ENCODE assay signal across 8 cellular contexts in genomic region chr16:56424404-56424765, GRCh38. TPM values are rescaled to one million over a fixed set of nuclear protein-coding genes. Genes with fewer than 3 reads are reported as not detected.
DNase-seq lines count a peak whose midpoint lies in the region; ATAC-seq and TF ChIP-seq lines count a peak whose summit lies in the region.

No MANE protein-coding gene starts in this region.

- WGBS in neuronal stem cell (ENCODE audit: extremely low coverage in 2 of 2, insufficient read length in 2 of 2, insufficient replicate concordance in 1 of 2), 2 donors = no CpG with 5 or more reads among the region's 16 CpGs

- H3K4ac ChIP-seq in neuronal stem cell (ENCODE audit: low read length) = no peak overlapping the region

- H2BK120ac ChIP-seq in neuronal stem cell (ENCODE audit: low read depth, low read length) = no peak overlapping the region

- H3K27ac ChIP-seq in SJSA1 = no peak overlapping the region
- peak overlapping the region; percentile 58 for H3K27ac ChIP-seq in fibroblast of lung (ENCODE audit: insufficient read depth, low read length)
- no peak overlapping the region for H3K27ac ChIP-seq in neuronal stem cell (replicated peaks; ENCODE audit: low read length)

- peaks cover 51% of the 10 kb centered on the region for H3K79me2 ChIP-seq in fibroblast of lung (ENCODE audit: control insufficient read depth, insufficient read depth, low read length)

- H3K4me3 ChIP-seq in GM08714 (ENCODE audit: low read length) = peak overlapping the region; percentile 66
- H3K4me3 ChIP-seq in SJSA1 = peak overlapping the region; percentile 99
- H3K4me3 ChIP-seq in fibroblast of lung (replicated peaks in 1 of 4; ENCODE audit: control extremely low read depth in 1 of 4, insufficient read depth in 1 of 4, low read depth in 3 of 4, low read length in 4 of 4) = peak overlapping the region; percentile 78 to 89 (median 80)
- peak overlapping the region; percentile 78 to 99 for H3K4me3 ChIP-seq in neuronal stem cell (ENCODE audit: low read length in 2 of 2)

- DNase-seq in SJSA1 (ENCODE audit: low read depth in 1 of 2, low spot score in 2 of 2) (peak in 1 of 2 experiments; percentile 13), fibroblast of lung (ENCODE audit: low read depth in 2 of 2) (peak; percentile 11 to 17), neuronal stem cell (ENCODE audit: low spot score) (no peak), SIG-M5 (lab: John Stamatoyannopoulos, UW) (no peak), NCI-H1930 (lab: John Stamatoyannopoulos, UW) (no peak), NOMO-1 (lab: John Stamatoyannopoulos, UW; ENCODE audit: unreplicated experiment in 2 of 2) (no peak)

- no peak overlapping the region for H2AK5ac ChIP-seq in neuronal stem cell (ENCODE audit: low read depth, low read length)

- H2BK12ac ChIP-seq in neuronal stem cell (ENCODE audit: low read length) = no peak overlapping the region

- H3K27me3 ChIP-seq in SJSA1 (replicated peaks) (no peaks in the 10 kb centered on the region), fibroblast of lung (ENCODE audit: control insufficient read depth, insufficient read depth, low read length) (no peaks in the 10 kb centered on the region), neuronal stem cell (ENCODE audit: control insufficient read depth in 3 of 3, insufficient read depth in 3 of 3, low read depth in 1 of 3, low read length in 3 of 3) (peaks cover 0 to 2% (median 0%) of the 10 kb centered on the region in 3 experiments)

- H3K14ac ChIP-seq in neuronal stem cell (ENCODE audit: low read length) = no peak overlapping the region

- no peak overlapping the region for H3K23ac ChIP-seq in neuronal stem cell (ENCODE audit: low read depth, low read length, poor library complexity)

- no peak for TF ChIP-seq CTCF in fibroblast of lung (conservative IDR thresholded peaks at IDR 0.05 in 1 of 2, IDR thresholded peaks at IDR 0.05 in 1 of 2; ENCODE audit: low read depth in 1 of 2, low read length in 2 of 2)

- H2BK15ac ChIP-seq in neuronal stem cell (ENCODE audit: low read length) = no peak overlapping the region

- peaks cover 4% of the 10 kb centered on the region for H3K36me3 ChIP-seq in SJSA1
- H3K36me3 ChIP-seq in fibroblast of lung (ENCODE audit: control insufficient read depth, insufficient read depth, low read length) = no peaks in the 10 kb centered on the region
- peaks cover 2 to 13% of the 10 kb centered on the region in 2 donors for H3K36me3 ChIP-seq in neuronal stem cell (replicated peaks in 1 of 2; ENCODE audit: control insufficient read depth in 2 of 2, insufficient read depth in 2 of 2, low read length in 2 of 2)

- H3K79me1 ChIP-seq in neuronal stem cell (ENCODE audit: low read depth, low read length) = no peaks in the 10 kb centered on the region

- no peaks in the 10 kb centered on the region for H4K20me1 ChIP-seq in fibroblast of lung (ENCODE audit: control insufficient read depth, extremely low read depth, insufficient read depth, low read length)

- H3K4me1 ChIP-seq in SJSA1 (replicated peaks) = peaks cover 10% of the 10 kb centered on the region
- H3K4me1 ChIP-seq in fibroblast of lung (ENCODE audit: control insufficient read depth, extremely low read depth, insufficient read depth, low read length) = peaks cover 8% of the 10 kb centered on the region
- peaks cover 2 to 6% of the 10 kb centered on the region in 2 donors for H3K4me1 ChIP-seq in neuronal stem cell (ENCODE audit: control insufficient read depth in 2 of 2, insufficient read depth in 1 of 2, low read depth in 1 of 2, low read length in 2 of 2)

- H4K91ac ChIP-seq in neuronal stem cell (ENCODE audit: low read depth, low read length, poor library complexity) = no peak overlapping the region

- H3K18ac ChIP-seq in neuronal stem cell (ENCODE audit: low read length) = no peak overlapping the region

- H3K9me3 ChIP-seq in SJSA1 (replicated peaks) = no peaks in the 10 kb centered on the region
- H3K9me3 ChIP-seq in fibroblast of lung (ENCODE audit: control insufficient read depth, insufficient read depth, low read depth, low read length) = no peaks in the 10 kb centered on the region
- no peaks in the 10 kb centered on the region for H3K9me3 ChIP-seq in neuronal stem cell (replicated peaks in 1 of 2; ENCODE audit: control insufficient read depth in 2 of 2, insufficient read depth in 1 of 2, low read depth in 1 of 2, low read length in 2 of 2)

- H2AFZ ChIP-seq in fibroblast of lung (ENCODE audit: low read length) (peak overlapping the region; percentile 32), neuronal stem cell (ENCODE audit: low read length) (peak overlapping the region; percentile 92)

- H3K9ac ChIP-seq in fibroblast of lung (ENCODE audit: insufficient read depth, low read length) = peak overlapping the region; percentile 51
- peak overlapping the region; percentile 9 for H3K9ac ChIP-seq in neuronal stem cell (ENCODE audit: low read depth, low read length, poor library complexity)

- H2BK5ac ChIP-seq in neuronal stem cell (ENCODE audit: low read length) = no peak overlapping the region

- no peak overlapping the region for H4K8ac ChIP-seq in neuronal stem cell (ENCODE audit: low read depth, low read length)

- ATAC-seq in HG02798 (IDR thresholded peaks at IDR 0.05; ENCODE audit: poor library complexity, unreplicated experiment) = no peak

- H3K4me2 ChIP-seq in fibroblast of lung (ENCODE audit: extremely low read depth, insufficient read depth, low read length) (peak overlapping the region; percentile 80), neuronal stem cell (ENCODE audit: insufficient read depth, low read length, poor library complexity, severe bottlenecking) (peak overlapping the region; percentile 51)

RNA-seq across cellular contexts. Expression of gene AMFR, which starts 1.0 kb away (rescaled TPM):
- 197 and 258 TPM in 2 replicates for total RNA-seq in SJSA1 (2014; rRNA removed; shearing (Covaris generic))
- total RNA-seq in fibroblast of lung = 350 and 413 TPM in 2 replicates
- 75.9 and 76.1 TPM in 2 replicates for polyA plus RNA-seq in fibroblast of lung
- 74.2 and 82.1 TPM in 2 replicates for polyA plus RNA-seq in fibroblast of lung (2012)
- polyA minus RNA-seq in fibroblast of lung (ENCODE audit: low replicate concordance) = 873 and 979 TPM in 2 replicates
- polyA plus RNA-seq in neuronal stem cell (2013, experiment 1 of 2) = 25.0 TPM
- polyA plus RNA-seq in neuronal stem cell (2013, experiment 2 of 2) = 25.1 TPM

RNA-seq across cellular contexts. Expression of gene NUDT21, which starts 26.7 kb away (rescaled TPM):
- 97.8 and 132 TPM in 2 replicates for total RNA-seq in SJSA1 (2014; rRNA removed; shearing (Covaris generic))
- 64.2 and 69.9 TPM in 2 replicates for total RNA-seq in fibroblast of lung
- 132 and 136 TPM in 2 replicates for polyA plus RNA-seq in fibroblast of lung
- polyA plus RNA-seq in fibroblast of lung (2012) = 79.7 and 113 TPM in 2 replicates
- 37.0 and 44.5 TPM in 2 replicates for polyA minus RNA-seq in fibroblast of lung (ENCODE audit: low replicate concordance)
- 108 TPM for polyA plus RNA-seq in neuronal stem cell (2013, experiment 1 of 2)
- 111 TPM for polyA plus RNA-seq in neuronal stem cell (2013, experiment 2 of 2)

RNA-seq across cellular contexts. Expression of gene OGFOD1, which starts 27.0 kb away (rescaled TPM):
- total RNA-seq in SJSA1 (2014; rRNA removed; shearing (Covaris generic)) = 67.0 and 69.8 TPM in 2 replicates
- 54.7 and 55.0 TPM in 2 replicates for total RNA-seq in fibroblast of lung
- 101 and 110 TPM in 2 replicates for polyA plus RNA-seq in fibroblast of lung
- polyA plus RNA-seq in fibroblast of lung (2012) = 47.8 and 52.7 TPM in 2 replicates
- 8.6 and 30.1 TPM in 2 replicates for polyA minus RNA-seq in fibroblast of lung (ENCODE audit: low replicate concordance)
- polyA plus RNA-seq in neuronal stem cell (2013, experiment 1 of 2) = 29.3 TPM
- 30.5 TPM for polyA plus RNA-seq in neuronal stem cell (2013, experiment 2 of 2)

Comparison
In these comparisons a context has a peak if more than half of its experiments do, and no peak if none do; other contexts are left out.
1. DNase-seq: peak in fibroblast of lung (2 of 2); none in neuronal stem cell (single experiment), SIG-M5 (single experiment), NCI-H1930 (0 of 2) and NOMO-1 (0 of 2).
2. Peak in every context shown above with its lines, with median percentiles within 50 percentile points of each other: H3K4me3 ChIP-seq.